18 cellular contexts compared by ENCODE assay signal in the genomic region with DNA sequence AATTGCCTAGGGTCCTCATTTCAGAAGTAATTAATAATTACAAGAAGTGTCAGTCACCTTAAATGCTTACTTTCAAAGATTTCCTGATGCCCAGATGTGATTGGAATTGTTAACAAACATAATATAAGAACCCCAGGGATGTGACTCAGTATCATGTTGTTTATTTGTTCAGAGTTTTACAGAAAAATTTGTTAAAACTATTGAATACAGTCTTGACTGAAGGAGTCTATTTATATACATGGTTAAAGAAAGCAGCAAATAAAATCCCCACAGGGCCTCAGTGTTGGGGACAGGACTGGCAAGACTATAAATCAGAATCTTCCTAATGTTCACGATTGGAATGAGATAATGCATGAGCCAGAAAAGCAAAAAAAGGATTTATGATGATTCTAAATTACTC.
DNase-seq lines count a peak whose midpoint lies in the region; ATAC-seq and TF ChIP-seq lines count a peak whose summit lies in the region.
"Had no signal": no experiment of that assay in that cellular context is flagged by ENCODE, and none has a peak within 500 bp of the region (broad histone marks: within the 10 kb centered on the region; RNA-seq: fewer than 3 reads in every experiment).

No MANE protein-coding gene starts in this region.

- no peaks in the 10 kb centered on the region for H3K27me3 Mint-ChIP-seq in mesothelial cell of epicardium (ENCODE audit: low read depth)
- H3K27me3 Mint-ChIP-seq: CD8-positive, alpha-beta memory T cell had no signal

- CTCF ChIA-PET in HEK293T (lab: Yijun Ruan, JAX) (no interaction called here), GM10248 (lab: Yijun Ruan, JAX) (interaction anchor here (0.8 kb wide), 1 partner anchor 173 kb away, joined by 3 read pairs; no protein-coding TSS in a partner anchor)

- H3K27ac Mint-ChIP-seq in mesothelial cell of epicardium: peak overlapping the region; percentile 70
- H3K27ac Mint-ChIP-seq: CD8-positive, alpha-beta memory T cell had no signal

- no peaks in the 10 kb centered on the region for H3K27me3 ChIP-seq in adipocyte (replicated peaks; ENCODE audit: control insufficient read depth, insufficient read depth, low read length)
- H3K27me3 ChIP-seq: SJCRH30 had no signal

- H3K4me1 Mint-ChIP-seq in mesothelial cell of epicardium: peaks cover 22% of the 10 kb centered on the region
- H3K4me1 Mint-ChIP-seq: CD8-positive, alpha-beta memory T cell had no signal

- TF ChIP-seq CTCF in mesothelial cell of epicardium (IDR thresholded peaks at IDR 0.05; ENCODE audit: unreplicated experiment) (no peak), GM10248 (IDR thresholded peaks at IDR 0.05; ENCODE audit: control extremely low read depth, extremely low read depth, low read depth, missing control alignments) (no peak)

- POLR2A ChIA-PET in HEK293T (lab: Yijun Ruan, JAX): no interaction called here
- POLR2A ChIA-PET in GM10248 (lab: Yijun Ruan, JAX): no interaction called here

- no peaks in the 10 kb centered on the region for H3K9me3 Mint-ChIP-seq in mesothelial cell of epicardium
- H3K9me3 Mint-ChIP-seq: CD8-positive, alpha-beta memory T cell had no signal

- no peaks in the 10 kb centered on the region for H3K36me3 Mint-ChIP-seq in mesothelial cell of epicardium
- H3K36me3 Mint-ChIP-seq: CD8-positive, alpha-beta memory T cell had no signal

- ATAC-seq in HG02623 (IDR thresholded peaks at IDR 0.05; ENCODE audit: unreplicated experiment): no peak
- ATAC-seq in stimulated activated naive CD8-positive, alpha-beta T cell treated with anti-CD3 and anti-CD28 coated beads, Interleukin-15, Interleukin-2, amounts not matched to agents 100 U/mL and 50 U/mL, for 24 hours: no peak

- H3K4me3 Mint-ChIP-seq in mesothelial cell of epicardium: no peak overlapping the region
- H3K4me3 Mint-ChIP-seq: CD8-positive, alpha-beta memory T cell had no signal

- H3K36me3 ChIP-seq in adipocyte (ENCODE audit: control insufficient read depth, insufficient read depth, low read length, severe bottlenecking): no peaks in the 10 kb centered on the region
- H3K36me3 ChIP-seq: SJCRH30 had no signal

- peak; percentile 11 for DNase-seq in AG08396 (ENCODE audit: low spot score)
- no peak for DNase-seq in HEK293T (ENCODE audit: extremely low spot score)
- DNase-seq in adipocyte (ENCODE audit: low read depth): peak; percentile 45
- DNase-seq in mesothelial cell of epicardium (ENCODE audit: low spot score in 2 of 2, unreplicated experiment in 2 of 2): no peak
- no peak for DNase-seq in GM10248 (ENCODE audit: extremely low spot score)
- DNase-seq in stimulated activated naive CD8-positive, alpha-beta T cell treated with anti-CD3 and anti-CD28 coated beads, Interleukin-15, Interleukin-2, amounts not matched to agents 100 U/mL and 50 U/mL, for 24 hours: no peak
- DNase-seq in hypothalamus (lab: John Stamatoyannopoulos, UW): no peak
- DNase-seq: ACHN; Calu3; CD8-positive, alpha-beta memory T cell; NCI-H1092; NCI-H1436; NCI-H2029 treated with DMSO at 0.1 percent for 48 hours; NCI-H446; NCI-H526; SJCRH30 had no signal

- H3K4me3 ChIP-seq in adipocyte (ENCODE audit: low read length): no peak overlapping the region
- H3K4me3 ChIP-seq: K562, SJCRH30 had no signal

- peaks cover 4% of the 10 kb centered on the region for H3K4me1 ChIP-seq in adipocyte (ENCODE audit: control insufficient read depth, insufficient read depth, low read length)
- H3K4me1 ChIP-seq: SJCRH30 had no signal

- no peak overlapping the region for H3K9ac ChIP-seq in adipocyte (ENCODE audit: low read length)

- no peaks in the 10 kb centered on the region for H3K9me3 ChIP-seq in adipocyte (ENCODE audit: control insufficient read depth, low read length)
- H3K9me3 ChIP-seq: SJCRH30 had no signal

TF ChIP-seq in HEK293T, 16 proteins besides CTCF, POLR2A, EP300 and RAD21:
- no peak for TF ChIP-seq LEF1 (IDR thresholded peaks at IDR 0.05; ENCODE audit: borderline replicate concordance)
- TF ChIP-seq SUZ12 (IDR thresholded peaks at IDR 0.05): no peak
- 0 out of 2 replicates have a peak, but pooled peaks have one; percentile 2 for TF ChIP-seq PKNOX1 (IDR thresholded peaks at IDR 0.05)

Comparison
In these comparisons a context has a peak if more than half of its experiments do, and no peak if none do; other contexts are left out.
1. DNase-seq: peak in AG08396 (single experiment) and adipocyte (single experiment); none in HEK293T (single experiment), mesothelial cell of epicardium (0 of 2), GM10248 (single experiment), stimulated activated naive CD8-positive, alpha-beta T cell treated with anti-CD3 and anti-CD28 coated beads, Interleukin-15, Interleukin-2, amounts not matched to agents 100 U/mL and 50 U/mL, for 24 hours (single experiment) and hypothalamus (0 of 51).